1 cellular context compared by ENCODE assay signal in the genomic region with DNA sequence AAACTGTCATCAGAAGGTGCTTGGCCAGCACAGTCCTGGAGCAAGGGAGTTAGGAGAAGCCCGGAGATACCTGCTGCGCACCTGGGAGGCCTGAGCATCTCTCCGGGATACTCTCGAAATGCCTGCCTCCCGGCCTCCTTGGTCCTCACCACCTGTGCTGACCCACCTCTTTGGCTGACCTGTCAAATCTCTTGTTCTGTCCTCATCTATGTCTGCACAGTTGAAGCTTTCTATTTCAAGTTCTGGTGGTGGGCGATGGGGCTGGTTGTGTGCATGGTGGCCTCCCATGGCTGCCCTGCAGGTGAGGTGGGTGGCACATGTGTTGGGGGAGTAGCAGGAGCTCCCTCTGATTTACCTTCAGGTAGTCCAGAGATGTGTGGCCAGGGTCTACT.
TF ChIP-seq lines count a peak whose summit lies in the region.

No MANE protein-coding gene starts in this region.

TF ChIP-seq in HCT116, 20 proteins besides CTCF, POLR2A, EP300 and RAD21 (continued from another document):
- no peak for TF ChIP-seq EGR1 (IDR thresholded peaks at IDR 0.05; ENCODE audit: low read depth)
- no peak for TF ChIP-seq SIN3A (IDR thresholded peaks at IDR 0.05; ENCODE audit: low read depth)
- TF ChIP-seq TCF7L2 (IDR thresholded peaks at IDR 0.05; ENCODE audit: borderline replicate concordance, extremely low read depth, insufficient read depth, insufficient read length): no peak
- TF ChIP-seq CBX3 (IDR thresholded peaks at IDR 0.05; ENCODE audit: low read depth): no peak
- TF ChIP-seq, protein P1, sequence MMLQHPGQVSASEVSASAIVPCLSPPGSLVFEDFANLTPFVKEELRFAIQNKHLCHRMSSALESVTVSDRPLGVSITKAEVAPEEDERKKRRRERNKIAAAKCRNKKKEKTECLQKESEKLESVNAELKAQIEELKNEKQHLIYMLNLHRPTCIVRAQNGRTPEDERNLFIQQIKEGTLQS (IDR thresholded peaks at IDR 0.05): no peak
- no peak for TF ChIP-seq ZNF274 (IDR thresholded peaks at IDR 0.05; ENCODE audit: low read depth, low read length)
- TF ChIP-seq POLR2AphosphoS5 (IDR thresholded peaks at IDR 0.05; ENCODE audit: low read depth, low read length): no peak
- TF ChIP-seq MAX (IDR thresholded peaks at IDR 0.05): no peak
